ENCODE assay signal across 15 cellular contexts in genomic region chr6:33691456-33692077, GRCh38. TPM values are rescaled to one million over a fixed set of nuclear protein-coding genes. Genes with fewer than 3 reads are reported as not detected.
DNase-seq lines count a peak whose midpoint lies in the region; ATAC-seq and TF ChIP-seq lines count a peak whose summit lies in the region.
"Had no signal": no experiment of that assay in that cellular context is flagged by ENCODE, and none has a peak within 500 bp of the region (broad histone marks: within the 10 kb centered on the region; RNA-seq: fewer than 3 reads in every experiment).

No MANE protein-coding gene starts in this region.

- TF ChIP-seq EP300 in tibial nerve (IDR thresholded peaks at IDR 0.05): no peak

- H3K4me1 ChIP-seq in tibial nerve: peaks cover 0 to 62% (median 40%) of the 10 kb centered on the region in 4 donors

- H3K36me3 ChIP-seq in tibial nerve: peaks cover 0 to 99% (median 31%) of the 10 kb centered on the region in 3 donors

- no peaks in the 10 kb centered on the region for H3K9me3 ChIP-seq in tibial nerve
- H3K9me3 ChIP-seq: MG63, prostate gland had no signal

- no peak overlapping the region for H3K4me3 ChIP-seq in tibial nerve
- H3K4me3 ChIP-seq: MG63, prostate gland, SK-N-MC had no signal

- peaks cover 35% of the 10 kb centered on the region for H3K4me1 Mint-ChIP-seq in activated T-helper 17 cell treated with anti-CD3 and anti-CD28 coated beads, Interleukin-2, amount 50 U/mL, for 72 hours
- peaks cover 40 to 49% of the 10 kb centered on the region in 2 donors for H3K4me1 Mint-ChIP-seq in immature natural killer cell

- H3K9me3 Mint-ChIP-seq in activated naive CD4-positive, alpha-beta T cell treated with anti-CD3 and anti-CD28 coated beads, Interleukin-2, amount 50 U/mL, for 72 hours: no peaks in the 10 kb centered on the region
- no peaks in the 10 kb centered on the region for H3K9me3 Mint-ChIP-seq in activated T-helper 17 cell treated with anti-CD3 and anti-CD28 coated beads, Interleukin-2, amount 50 U/mL, for 72 hours
- no peaks in the 10 kb centered on the region for H3K9me3 Mint-ChIP-seq in immature natural killer cell

- no peaks in the 10 kb centered on the region for H3K27me3 Mint-ChIP-seq in activated T-helper 17 cell treated with anti-CD3 and anti-CD28 coated beads, Interleukin-2, amount 50 U/mL, for 72 hours
- H3K27me3 Mint-ChIP-seq in immature natural killer cell (ENCODE audit: low read depth in 3 of 3): peaks cover 2 to 9% (median 7%) of the 10 kb centered on the region in 3 donors

- H3K4me3 Mint-ChIP-seq in activated T-helper 17 cell treated with anti-CD3 and anti-CD28 coated beads, Interleukin-2, amount 50 U/mL, for 72 hours: peak overlapping the region; percentile 87
- H3K4me3 Mint-ChIP-seq in immature natural killer cell: no peak overlapping the region

- whole genome bisulfite sequencing in tibial nerve, 2 donors: 76 to 84% methylated on average over 7 to 15 of the region's 15 CpGs

- DNase-seq in activated naive CD4-positive, alpha-beta T cell treated with anti-CD3 and anti-CD28 coated beads, Interleukin-2, amount 50 U/mL, for 72 hours (ENCODE audit: low spot score in 2 of 2): no peak
- no peak for DNase-seq in activated naive CD4-positive, alpha-beta T cell treated with Interleukin-2 at 50 U/mL for 16 hours
- DNase-seq in immature natural killer cell (no peak), tibial nerve (ENCODE audit: low spot score in 2 of 2) (no peak), MV-4-11 (lab: John Stamatoyannopoulos, UW) (no peak)
- DNase-seq: activated CD4-positive, CD25-positive, alpha-beta regulatory T cell treated with anti-CD3 and anti-CD28 coated beads, Interleukin-2, amount 50 U/mL, for 72 hours; activated gamma-delta T cell treated with Interleukin-2 at 50 U/mL for 16 hours; DND-41; NCI-H2171 treated with DMSO at 0.1 percent for 48 hours had no signal

- TF ChIP-seq POLR2A in tibial nerve (IDR thresholded peaks at IDR 0.05): no peak

- no peak for ATAC-seq in activated naive CD4-positive, alpha-beta T cell treated with anti-CD3 and anti-CD28 coated beads, Interleukin-2, amount 50 U/mL, for 72 hours
- no peak for ATAC-seq in activated T-helper 17 cell treated with anti-CD3 and anti-CD28 coated beads, Interleukin-2, amount 50 U/mL, for 72 hours (replicated peaks)
- no peak for ATAC-seq in HG03135 (IDR thresholded peaks at IDR 0.05; ENCODE audit: unreplicated experiment)
- no peak for ATAC-seq in GM21515 (IDR thresholded peaks at IDR 0.05; ENCODE audit: unreplicated experiment)

- peak overlapping the region in 3 of 4 donors; percentile 49 to 73 (median 68) for H3K27ac ChIP-seq in tibial nerve
- H3K27ac ChIP-seq: prostate gland, SK-N-MC had no signal

- peak overlapping the region; percentile 80 to 93 for H3K27ac Mint-ChIP-seq in activated naive CD4-positive, alpha-beta T cell treated with anti-CD3 and anti-CD28 coated beads, Interleukin-2, amount 50 U/mL, for 72 hours
- H3K27ac Mint-ChIP-seq in activated T-helper 17 cell treated with anti-CD3 and anti-CD28 coated beads, Interleukin-2, amount 50 U/mL, for 72 hours: peak overlapping the region; percentile 99
- peak overlapping the region; percentile 97 to 98 (median 97) for H3K27ac Mint-ChIP-seq in immature natural killer cell

- no peaks in the 10 kb centered on the region for H3K27me3 ChIP-seq in tibial nerve
- H3K27me3 ChIP-seq: MG63 had no signal

- TF ChIP-seq CTCF in tibial nerve (IDR thresholded peaks at IDR 0.05): no peak

- peaks cover 17 to 20% of the 10 kb centered on the region in 2 donors for H3K36me3 Mint-ChIP-seq in activated naive CD4-positive, alpha-beta T cell treated with anti-CD3 and anti-CD28 coated beads, Interleukin-2, amount 50 U/mL, for 72 hours
- peaks cover 97% of the 10 kb centered on the region for H3K36me3 Mint-ChIP-seq in activated T-helper 17 cell treated with anti-CD3 and anti-CD28 coated beads, Interleukin-2, amount 50 U/mL, for 72 hours (ENCODE audit: low read depth)
- peaks cover 20 to 35% (median 22%) of the 10 kb centered on the region in 3 donors for H3K36me3 Mint-ChIP-seq in immature natural killer cell

RNA-seq across cellular contexts. Expression of gene UQCC2, which starts 19.9 kb away (rescaled TPM):
- total RNA-seq in activated naive CD4-positive, alpha-beta T cell treated with anti-CD3 and anti-CD28 coated beads, Interleukin-2, amount 50 U/mL, for 72 hours: 100 to 1,000 TPM; 114 to 145 TPM
- total RNA-seq in activated T-helper 17 cell treated with anti-CD3 and anti-CD28 coated beads, Interleukin-2, amount 50 U/mL, for 72 hours: 100 to 1,000 TPM in 1 of 2 donors, 10 to 100 TPM in 1; 65.5 to 112 TPM
- polyA plus RNA-seq in immature natural killer cell: 10 to 100 TPM; 27.9 to 48.8 (median 37.4) TPM
- 10 to 100 TPM; 14.5 to 29.7 (median 23.4) TPM for total RNA-seq in tibial nerve

RNA-seq across cellular contexts. Expression of gene IP6K3, which starts 55.1 kb away (rescaled TPM):
- total RNA-seq in activated naive CD4-positive, alpha-beta T cell treated with anti-CD3 and anti-CD28 coated beads, Interleukin-2, amount 50 U/mL, for 72 hours: not detected
- total RNA-seq in activated T-helper 17 cell treated with anti-CD3 and anti-CD28 coated beads, Interleukin-2, amount 50 U/mL, for 72 hours: not detected
- not detected for polyA plus RNA-seq in immature natural killer cell
- total RNA-seq in tibial nerve: 1 to 10 TPM in 3 of 4 donors, under 1 TPM in 1; 0.39 to 3.0 (median 1.7) TPM
